In genomic region chr12:69196302-69197288, GRCh38 we compare ENCODE assay signal across 2 cellular contexts.
TF ChIP-seq lines count a peak whose summit lies in the region.

No MANE protein-coding gene starts in this region.

TF ChIP-seq in IMR-90, 13 proteins besides CTCF, POLR2A, EP300 and RAD21:
- TF ChIP-seq BHLHE40 (IDR thresholded peaks at IDR 0.05; ENCODE audit: low read depth, low read length) = no peak
- no peak for TF ChIP-seq CHD1 (IDR thresholded peaks at IDR 0.05; ENCODE audit: low read depth, low read length)
- no peak for TF ChIP-seq MAZ (IDR thresholded peaks at IDR 0.05; ENCODE audit: borderline replicate concordance, low read depth, low read length)
- no peak for TF ChIP-seq MAFK (IDR thresholded peaks at IDR 0.05; ENCODE audit: low read depth, low read length)
- TF ChIP-seq RCOR1 (IDR thresholded peaks at IDR 0.05; ENCODE audit: insufficient replicate concordance, low read length) = no peak
- no peak for TF ChIP-seq FOS (IDR thresholded peaks at IDR 0.05; ENCODE audit: low read depth, low read length)
- no peak for TF ChIP-seq RFX5 (IDR thresholded peaks at IDR 0.05; ENCODE audit: low read depth, low read length)
- TF ChIP-seq NFE2L2 (IDR thresholded peaks at IDR 0.05; ENCODE audit: low read depth, low read length) = no peak
- no peak for TF ChIP-seq MXI1 (IDR thresholded peaks at IDR 0.05; ENCODE audit: borderline replicate concordance, low read depth, low read length)

TF ChIP-seq in HepG2, 621 proteins besides CTCF, POLR2A, EP300 and RAD21:
- no peak for TF ChIP-seq ZNF850 (CRISPR knock-in tag; conservative IDR thresholded peaks at IDR 0.05)
- no peak for TF ChIP-seq ONECUT2 (CRISPR knock-in tag; IDR thresholded peaks at IDR 0.05)
- no peak for TF ChIP-seq CSRNP1 (CRISPR knock-in tag; IDR thresholded peaks at IDR 0.05)
- TF ChIP-seq ZSCAN5A (CRISPR knock-in tag; IDR thresholded peaks at IDR 0.05; ENCODE audit: borderline replicate concordance) = no peak
- TF ChIP-seq FOXP4 (CRISPR knock-in tag; IDR thresholded peaks at IDR 0.05) = no peak
- TF ChIP-seq STAG1 (CRISPR knock-in tag; IDR thresholded peaks at IDR 0.05) = peak; percentile 46
- TF ChIP-seq SMC3 (IDR thresholded peaks at IDR 0.05; ENCODE audit: low read length) = peak; percentile 40
- no peak for TF ChIP-seq ZNF253 (CRISPR knock-in tag; IDR thresholded peaks at IDR 0.05; ENCODE audit: borderline replicate concordance)
- TF ChIP-seq ATF7 (IDR thresholded peaks at IDR 0.05) = peak; percentile 78
- no peak for TF ChIP-seq ATF7 (CRISPR knock-in tag; IDR thresholded peaks at IDR 0.05)
- TF ChIP-seq HNF4G (IDR thresholded peaks at IDR 0.05; ENCODE audit: borderline replicate concordance, low read depth, low read length) = no peak
- no peak for TF ChIP-seq HNF4G (CRISPR knock-in tag; IDR thresholded peaks at IDR 0.05; ENCODE audit: borderline replicate concordance, low read depth)
- TF ChIP-seq PHB2 (IDR thresholded peaks at IDR 0.05; ENCODE audit: partially characterized antibody) = no peak
- no peak for TF ChIP-seq SP2 (CRISPR knock-in tag; IDR thresholded peaks at IDR 0.05)
- no peak for TF ChIP-seq KLF12 (CRISPR knock-in tag; IDR thresholded peaks at IDR 0.05; ENCODE audit: borderline replicate concordance)
- no peak for TF ChIP-seq ZNF574 (CRISPR knock-in tag; IDR thresholded peaks at IDR 0.05)
TF ChIP-seq in HepG2: peak in this region for 3.
